ENCODE assay signal across 26 cellular contexts in the genomic region with DNA sequence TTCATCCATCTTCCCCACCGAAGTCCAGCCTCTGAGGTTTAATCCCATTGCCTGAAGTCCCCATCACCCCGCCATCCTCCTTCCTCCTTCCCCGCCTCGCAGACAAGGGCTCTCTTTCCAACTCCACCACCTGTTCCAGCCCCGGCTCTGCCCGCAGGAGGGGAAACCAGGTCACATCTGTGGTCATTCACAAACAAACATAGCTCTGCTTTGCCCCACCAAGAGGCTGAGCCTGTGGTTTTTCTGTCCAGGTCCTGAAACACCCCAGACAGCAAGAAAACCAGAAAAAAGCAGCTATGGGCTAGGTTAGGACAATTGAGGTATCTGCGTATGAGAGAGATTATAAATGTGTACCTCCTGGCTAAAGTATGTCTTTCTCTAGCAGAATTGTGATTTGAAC.
DNase-seq lines count a peak whose midpoint lies in the region; ATAC-seq and TF ChIP-seq lines count a peak whose summit lies in the region.
"Had no signal": no experiment of that assay in that cellular context is flagged by ENCODE, and none has a peak within 500 bp of the region (broad histone marks: within the 10 kb centered on the region; RNA-seq: fewer than 3 reads in every experiment).

No MANE protein-coding gene starts in this region.

- H3K4me3 Mint-ChIP-seq in GM23338: no peak overlapping the region
- no peak overlapping the region for H3K4me3 Mint-ChIP-seq in osteocyte (ENCODE audit: unreplicated experiment)
- H3K4me3 Mint-ChIP-seq: activated naive CD8-positive, alpha-beta T cell treated with anti-CD3 and anti-CD28 coated beads for 36 hours; activated T-helper 17 cell treated with anti-CD3 and anti-CD28 coated beads, Interleukin-2, amount 50 U/mL, for 72 hours; CD4-positive, alpha-beta T cell; dendritic cell treated with granulocyte-macrophage colony-stimulating factor and Interleukin-4, amounts not matched to agents 40 ng/mL and 50 ng/mL, for 4 days; stimulated activated memory B cell treated with anti-CD40 and anti-IgM and Interleukin-4, amounts not matched to agents 10 μg/mL and 1 μg/mL and 100 μg/mL, for 72 hours had no signal

- no peak overlapping the region for H2AFZ ChIP-seq in GM23338

- H3K27me3 Mint-ChIP-seq in GM23338 (ENCODE audit: insufficient read depth, low read depth, poor library complexity) (peaks cover 20% of the 10 kb centered on the region), osteocyte (ENCODE audit: unreplicated experiment) (no peaks in the 10 kb centered on the region)

- no peaks in the 10 kb centered on the region for H3K9me3 ChIP-seq in effector memory CD4-positive, alpha-beta T cell (ENCODE audit: control insufficient read depth, low read length)
- H3K9me3 ChIP-seq: breast epithelium, prostate gland, thyroid gland had no signal

- H3K4me3 ChIP-seq in GM23338: no peak overlapping the region
- H3K4me3 ChIP-seq in effector memory CD4-positive, alpha-beta T cell (ENCODE audit: insufficient read depth, low read depth, low read length, poor library complexity, severe bottlenecking): no peak overlapping the region
- H3K4me3 ChIP-seq: breast epithelium, prostate gland, thyroid gland had no signal

- ATAC-seq in GM23338: no peak
- ATAC-seq in GM18498 (IDR thresholded peaks at IDR 0.05; ENCODE audit: unreplicated experiment): no peak
- ATAC-seq: activated T-helper 17 cell treated with anti-CD3 and anti-CD28 coated beads, Interleukin-2, amount 50 U/mL, for 72 hours; left cardiac atrium; stimulated activated memory B cell treated with anti-CD40 and anti-IgM and Interleukin-4, amounts not matched to agents 10 μg/mL and 1 μg/mL and 100 μg/mL, for 72 hours had no signal

- H3K36me3 ChIP-seq in GM23338 (ENCODE audit: insufficient read depth): no peaks in the 10 kb centered on the region
- no peaks in the 10 kb centered on the region for H3K36me3 ChIP-seq in effector memory CD4-positive, alpha-beta T cell (ENCODE audit: control insufficient read depth, insufficient read depth, low read length)
- H3K36me3 ChIP-seq: breast epithelium, prostate gland, thyroid gland had no signal

- H3K79me2 ChIP-seq in GM23338 (replicated peaks; ENCODE audit: insufficient read depth): peaks cover 89% of the 10 kb centered on the region

- no peaks in the 10 kb centered on the region for H3F3A ChIP-seq in GM23338 (replicated peaks; ENCODE audit: low read depth)

- H3K27me3 ChIP-seq in GM23338 (ENCODE audit: insufficient read depth): no peaks in the 10 kb centered on the region
- no peaks in the 10 kb centered on the region for H3K27me3 ChIP-seq in effector memory CD4-positive, alpha-beta T cell (replicated peaks; ENCODE audit: control insufficient read depth, insufficient read depth, low read length, poor library complexity, severe bottlenecking)
- H3K27me3 ChIP-seq: breast epithelium, thyroid gland had no signal

- no peak overlapping the region for H3K27ac ChIP-seq in GM23338 (ENCODE audit: low read depth)
- H3K27ac ChIP-seq in effector memory CD4-positive, alpha-beta T cell (ENCODE audit: insufficient read depth, low read length, poor library complexity, severe bottlenecking): no peak overlapping the region
- H3K27ac ChIP-seq: breast epithelium, prostate gland, thyroid gland, VCaP had no signal

- H3K36me3 Mint-ChIP-seq in GM23338 (ENCODE audit: low read depth) (peaks cover 2% of the 10 kb centered on the region; the same call in 1 of the 3 replicates), osteocyte (ENCODE audit: unreplicated experiment) (no peaks in the 10 kb centered on the region)
- H3K36me3 Mint-ChIP-seq: activated naive CD8-positive, alpha-beta T cell treated with anti-CD3 and anti-CD28 coated beads for 36 hours; stimulated activated memory B cell treated with anti-CD40 and anti-IgM and Interleukin-4, amounts not matched to agents 10 μg/mL and 1 μg/mL and 100 μg/mL, for 72 hours had no signal

- H4K20me1 ChIP-seq in GM23338 (replicated peaks; ENCODE audit: insufficient read depth): peaks cover 40% of the 10 kb centered on the region

- TF ChIP-seq CTCF in GM23338 (conservative IDR thresholded peaks at IDR 0.05; ENCODE audit: low read depth in 2 of 2) (no peak), osteocyte (IDR thresholded peaks at IDR 0.05) (no peak)

- H3K27ac Mint-ChIP-seq in GM23338: peak overlapping the region; percentile 23; the same call in 1 of the 2 replicates
- H3K27ac Mint-ChIP-seq in osteocyte (ENCODE audit: unreplicated experiment): peak overlapping the region; percentile 2
- H3K27ac Mint-ChIP-seq: activated naive CD8-positive, alpha-beta T cell treated with anti-CD3 and anti-CD28 coated beads for 36 hours; activated T-helper 17 cell treated with anti-CD3 and anti-CD28 coated beads, Interleukin-2, amount 50 U/mL, for 72 hours; CD4-positive, alpha-beta T cell; dendritic cell treated with granulocyte-macrophage colony-stimulating factor and Interleukin-4, amounts not matched to agents 40 ng/mL and 50 ng/mL, for 4 days; stimulated activated memory B cell treated with anti-CD40 and anti-IgM and Interleukin-4, amounts not matched to agents 10 μg/mL and 1 μg/mL and 100 μg/mL, for 72 hours had no signal

- no peaks in the 10 kb centered on the region; the same call in 2 of the 3 replicates for H3K9me3 Mint-ChIP-seq in GM23338
- H3K9me3 Mint-ChIP-seq in osteocyte (ENCODE audit: unreplicated experiment): no peaks in the 10 kb centered on the region
- H3K9me3 Mint-ChIP-seq: activated naive CD8-positive, alpha-beta T cell treated with anti-CD3 and anti-CD28 coated beads for 36 hours; activated T-helper 17 cell treated with anti-CD3 and anti-CD28 coated beads, Interleukin-2, amount 50 U/mL, for 72 hours; CD4-positive, alpha-beta T cell; dendritic cell treated with granulocyte-macrophage colony-stimulating factor and Interleukin-4, amounts not matched to agents 40 ng/mL and 50 ng/mL, for 4 days; neural crest cell; stimulated activated memory B cell treated with anti-CD40 and anti-IgM and Interleukin-4, amounts not matched to agents 10 μg/mL and 1 μg/mL and 100 μg/mL, for 72 hours had no signal

- peaks cover 63% of the 10 kb centered on the region for H3K4me1 Mint-ChIP-seq in GM23338
- peaks cover 31% of the 10 kb centered on the region for H3K4me1 Mint-ChIP-seq in osteocyte (ENCODE audit: unreplicated experiment)
- H3K4me1 Mint-ChIP-seq: activated naive CD8-positive, alpha-beta T cell treated with anti-CD3 and anti-CD28 coated beads for 36 hours; activated T-helper 17 cell treated with anti-CD3 and anti-CD28 coated beads, Interleukin-2, amount 50 U/mL, for 72 hours; stimulated activated memory B cell treated with anti-CD40 and anti-IgM and Interleukin-4, amounts not matched to agents 10 μg/mL and 1 μg/mL and 100 μg/mL, for 72 hours had no signal

- H3K4me2 ChIP-seq in GM23338: no peak overlapping the region

- H3K4me1 ChIP-seq in GM23338 (ENCODE audit: insufficient read depth): peaks cover 16% of the 10 kb centered on the region
- no peaks in the 10 kb centered on the region for H3K4me1 ChIP-seq in effector memory CD4-positive, alpha-beta T cell (ENCODE audit: control insufficient read depth, insufficient read depth, low read length, poor library complexity, severe bottlenecking)
- H3K4me1 ChIP-seq: breast epithelium, prostate gland, thyroid gland had no signal

- no peak for DNase-seq in GM23338 (ENCODE audit: low spot score)
- peak; percentile 80 for DNase-seq in NCI-H82 (lab: John Stamatoyannopoulos, UW)
- DNase-seq in cerebellar cortex (ENCODE audit: low spot score): peak; percentile 38
- DNase-seq in osteocyte (ENCODE audit: extremely low spot score, unreplicated experiment): no peak
- DNase-seq in effector memory CD4-positive, alpha-beta T cell: no peak
- no peak for DNase-seq in activated CD4-positive, CD25-positive, alpha-beta regulatory T cell (lab: John Stamatoyannopoulos, UW)
- DNase-seq in NCI-H2196 (lab: John Stamatoyannopoulos, UW; ENCODE audit: unreplicated experiment): no peak
- DNase-seq: activated naive CD8-positive, alpha-beta T cell treated with anti-CD3 and anti-CD28 coated beads for 36 hours; CD4-positive, alpha-beta T cell; DMS153; GF-D8; Kasumi-1; left cardiac atrium; NCI-H1092; NCI-H2029; NCI-H226; stimulated activated CD4-positive, alpha-beta T cell treated with anti-CD3 and anti-CD28 coated beads, Interleukin-1b, Interleukin-23, amount 100 ng/mL, for 48 hours; thyroid gland had no signal

- H3K9me2 ChIP-seq in GM23338 (ENCODE audit: insufficient read depth): no peaks in the 10 kb centered on the region

TF ChIP-seq in GM23338, 12 proteins besides CTCF, POLR2A, EP300 and RAD21 (continues in another document):
- TF ChIP-seq JUNB (IDR thresholded peaks at IDR 0.05; ENCODE audit: unreplicated experiment) (no peak), STAT1 (IDR thresholded peaks at IDR 0.05; ENCODE audit: unreplicated experiment) (no peak), CREB1 (CRISPR knock-in tag; IDR thresholded peaks at IDR 0.05; ENCODE audit: low read depth) (no peak), EZH2 (IDR thresholded peaks at IDR 0.05; ENCODE audit: low read depth, unreplicated experiment) (no peak), EZH2phosphoT487 (IDR thresholded peaks at IDR 0.05; ENCODE audit: unreplicated experiment) (no peak)

Comparison
In these comparisons a context has a peak if more than half of its experiments do, and no peak if none do; other contexts are left out.
1. DNase-seq: peak in NCI-H82 (single experiment) and cerebellar cortex (single experiment); none in GM23338 (single experiment), osteocyte (single experiment), effector memory CD4-positive, alpha-beta T cell (0 of 3), activated CD4-positive, CD25-positive, alpha-beta regulatory T cell (0 of 4) and NCI-H2196 (single experiment).